1 cellular context compared by ENCODE assay signal in genomic region chr6:63565058-63565726, GRCh38.
TF ChIP-seq lines count a peak whose summit lies in the region.

No MANE protein-coding gene starts in this region.

TF ChIP-seq in HepG2, 621 proteins besides CTCF, POLR2A, EP300 and RAD21 (continued from another document and continues in another):
- no peak for TF ChIP-seq ZFP91 (CRISPR knock-in tag; IDR thresholded peaks at IDR 0.05; ENCODE audit: borderline replicate concordance)
- peak; percentile 74 for TF ChIP-seq DRAP1 (CRISPR knock-in tag; IDR thresholded peaks at IDR 0.05)
- TF ChIP-seq ZSCAN12 (CRISPR knock-in tag; IDR thresholded peaks at IDR 0.05): no peak
- peak; percentile 85 for TF ChIP-seq CREM (IDR thresholded peaks at IDR 0.05)
- no peak for TF ChIP-seq CREM (CRISPR knock-in tag; IDR thresholded peaks at IDR 0.05)
- TF ChIP-seq MIXL1 (CRISPR knock-in tag; IDR thresholded peaks at IDR 0.05): peak; percentile 71
- TF ChIP-seq ZMAT3 (CRISPR knock-in tag; conservative IDR thresholded peaks at IDR 0.05): no peak
- no peak for TF ChIP-seq XRCC5 (optimal IDR thresholded peaks at IDR 0.05; ENCODE audit: low read length)
- TF ChIP-seq HOXD1 (CRISPR knock-in tag; IDR thresholded peaks at IDR 0.05): no peak
- TF ChIP-seq ZNF3 (CRISPR knock-in tag; IDR thresholded peaks at IDR 0.05): no peak
- no peak for TF ChIP-seq PHF5A (CRISPR knock-in tag; IDR thresholded peaks at IDR 0.05; ENCODE audit: low read depth, unreplicated experiment)
- TF ChIP-seq HIVEP1 (CRISPR knock-in tag; IDR thresholded peaks at IDR 0.05): no peak
- no peak for TF ChIP-seq ZNF558 (CRISPR knock-in tag; IDR thresholded peaks at IDR 0.05; ENCODE audit: borderline replicate concordance)
- peak; percentile 48; the same call in 1 of the 2 replicates for TF ChIP-seq ZBTB21 (CRISPR knock-in tag; IDR thresholded peaks at IDR 0.05)
- TF ChIP-seq ZNF883 (CRISPR knock-in tag; IDR thresholded peaks at IDR 0.05; ENCODE audit: not compliant biosample characterization): no peak
- TF ChIP-seq TP53 (CRISPR knock-in tag; conservative IDR thresholded peaks at IDR 0.05): peak; percentile 90; the same call in 1 of the 2 replicates
- TF ChIP-seq HMGA1 (CRISPR knock-in tag; conservative IDR thresholded peaks at IDR 0.05): no peak
- TF ChIP-seq ZNF510 (CRISPR knock-in tag; IDR thresholded peaks at IDR 0.05; ENCODE audit: low read depth): 0 out of 2 replicates have a peak, but pooled peaks have one; percentile 64
- TF ChIP-seq REPIN1 (CRISPR knock-in tag; IDR thresholded peaks at IDR 0.05; ENCODE audit: borderline replicate concordance, low read depth): no peak
- no peak for TF ChIP-seq ZNF564 (CRISPR knock-in tag; IDR thresholded peaks at IDR 0.05)
- TF ChIP-seq ZBTB20 (CRISPR knock-in tag; IDR thresholded peaks at IDR 0.05; ENCODE audit: borderline replicate concordance, low read depth): peak; percentile 98
- no peak for TF ChIP-seq ZNF235 (CRISPR knock-in tag; IDR thresholded peaks at IDR 0.05; ENCODE audit: borderline replicate concordance)
- no peak for TF ChIP-seq MAZ (IDR thresholded peaks at IDR 0.05; ENCODE audit: borderline replicate concordance, low read depth, low read length)
- no peak for TF ChIP-seq MAZ (CRISPR knock-in tag; IDR thresholded peaks at IDR 0.05; ENCODE audit: low read depth)
- no peak; the same call in 1 of the 2 replicates for TF ChIP-seq STAT6 (CRISPR knock-in tag; IDR thresholded peaks at IDR 0.05; ENCODE audit: borderline replicate concordance)
- no peak for TF ChIP-seq ZNF280B (CRISPR knock-in tag; IDR thresholded peaks at IDR 0.05; ENCODE audit: borderline replicate concordance)
- no peak for TF ChIP-seq GATA4 (IDR thresholded peaks at IDR 0.05; ENCODE audit: borderline replicate concordance, low read depth)
- no peak for TF ChIP-seq MEF2D (CRISPR knock-in tag; IDR thresholded peaks at IDR 0.05)
- no peak for TF ChIP-seq ZNF530 (CRISPR knock-in tag; IDR thresholded peaks at IDR 0.05; ENCODE audit: low read depth)
- no peak for TF ChIP-seq GABPA (IDR thresholded peaks at IDR 0.05; ENCODE audit: low read depth, low read length)
- no peak for TF ChIP-seq GABPA (CRISPR knock-in tag; IDR thresholded peaks at IDR 0.05; ENCODE audit: low read depth)
- peak; percentile 88 for TF ChIP-seq ZNF331 (CRISPR knock-in tag; IDR thresholded peaks at IDR 0.05)
- 0 out of 2 replicates have a peak, but pooled peaks have one; percentile 17 for TF ChIP-seq MXD4 (CRISPR knock-in tag; IDR thresholded peaks at IDR 0.05)
- no peak for TF ChIP-seq ZNF790 (CRISPR knock-in tag; IDR thresholded peaks at IDR 0.05; ENCODE audit: borderline replicate concordance)
- TF ChIP-seq ZMYM2 (CRISPR knock-in tag; IDR thresholded peaks at IDR 0.05): no peak
- no peak for TF ChIP-seq ZNF800 (CRISPR knock-in tag; IDR thresholded peaks at IDR 0.05)
- TF ChIP-seq KLF6 (CRISPR knock-in tag; IDR thresholded peaks at IDR 0.05): peak; percentile 20
- TF ChIP-seq KIAA2018 (CRISPR knock-in tag; IDR thresholded peaks at IDR 0.05; ENCODE audit: borderline replicate concordance): no peak
- TF ChIP-seq DR1 (CRISPR knock-in tag; IDR thresholded peaks at IDR 0.05): no peak
- no peak for TF ChIP-seq SUZ12 (IDR thresholded peaks at IDR 0.05; ENCODE audit: low read depth, low read length)
- no peak for TF ChIP-seq HOXA9 (CRISPR knock-in tag; IDR thresholded peaks at IDR 0.05; ENCODE audit: borderline replicate concordance)
- TF ChIP-seq TSC22D2 (CRISPR knock-in tag; IDR thresholded peaks at IDR 0.05; ENCODE audit: borderline replicate concordance): no peak
- TF ChIP-seq ZNF761 (CRISPR knock-in tag; conservative IDR thresholded peaks at IDR 0.05): 0 out of 2 replicates have a peak, but pooled peaks have one; percentile 36
- 0 out of 2 replicates have a peak, but pooled peaks have one; percentile 16 for TF ChIP-seq ZMYM3 (CRISPR knock-in tag; IDR thresholded peaks at IDR 0.05)
- peak; percentile 69; the same call in 1 of the 2 replicates for TF ChIP-seq ZGPAT (CRISPR knock-in tag; IDR thresholded peaks at IDR 0.05)
- TF ChIP-seq FLYWCH1 (CRISPR knock-in tag; IDR thresholded peaks at IDR 0.05): no peak
- TF ChIP-seq HNF1B (CRISPR knock-in tag; IDR thresholded peaks at IDR 0.05): no peak
